ENCODE assay signal across 8 cellular contexts in genomic region chr11:1308745-1309497, GRCh38. TPM values are rescaled to one million over a fixed set of nuclear protein-coding genes. Genes with fewer than 3 reads are reported as not detected.
DNase-seq lines count a peak whose midpoint lies in the region; ATAC-seq and TF ChIP-seq lines count a peak whose summit lies in the region.

No MANE protein-coding gene starts in this region.

- H3K9me3 ChIP-seq in A673 (ENCODE audit: low read depth, low read length, poor library complexity, severe bottlenecking) (peaks cover 4% of the 10 kb centered on the region), heart left ventricle (peaks cover 0 to 12% (median 4%) of the 10 kb centered on the region in 12 donors), gastrocnemius medialis (peaks cover 0 to 4% (median 0%) of the 10 kb centered on the region in 3 donors)

- peaks cover 13% of the 10 kb centered on the region for H3K4me1 Mint-ChIP-seq in WTC11

- H3K27ac Mint-ChIP-seq in WTC11: 0 out of 2 replicates have a peak overlapping the region, but pooled peaks have one; percentile 32

- CTCF ChIA-PET in A673 (lab: Charles Lee) (no interaction called here), WTC11 (lab: Charles Lee) (interaction anchor here (1.1 to 1.7 kb wide), 4 partner anchors 16 to 344 kb away, joined by 3 to 7 read pairs (median 4); partner anchors contain the start of gene BRSK2)

- H3K36me3 Mint-ChIP-seq in WTC11: peaks cover 3% of the 10 kb centered on the region; the same call in 1 of the 2 replicates

- H3K27me3 Mint-ChIP-seq in WTC11 (ENCODE audit: low read depth): peaks cover 34% of the 10 kb centered on the region

- H3K4me3 Mint-ChIP-seq in WTC11: peak overlapping the region; percentile 61

- H3K4me3 ChIP-seq in A673 (ENCODE audit: low read depth, low read length, poor library complexity, severe bottlenecking) (peak overlapping the region; percentile 67), heart left ventricle (peak overlapping the region; percentile 58 to 98 (median 85)), gastrocnemius medialis (peak overlapping the region; percentile 69 to 92 (median 76))

- TF ChIP-seq POLR2A in heart left ventricle (IDR thresholded peaks at IDR 0.05) (no peak), gastrocnemius medialis (IDR thresholded peaks at IDR 0.05) (no peak)

- DNase-seq in A673 (ENCODE audit: low spot score): no peak
- no peak for DNase-seq in WTC11 (ENCODE audit: low spot score)
- no peak for DNase-seq in heart left ventricle
- no peak for DNase-seq in gastrocnemius medialis
- DNase-seq in kidney glomerular epithelial cell (lab: John Stamatoyannopoulos, UW): no peak
- DNase-seq in NCI-H1436 treated with DMSO at 0.1 percent for 48 hours (lab: John Stamatoyannopoulos, UW): no peak

- intact Hi-C loops in A673 (cut with micrococcal nuclease; ENCODE audit: unreplicated experiment) (no loop called here), heart left ventricle (cut with DNase I) (loop anchor here in 5 of 10 donors (1.0 to 10.0 kb wide), 7 partner anchors 47 to 263 kb away; partner anchors contain the start of genes BRSK2 (in 1 of the 5) and DUSP8 (in 1 of the 5)), gastrocnemius medialis (cut with DNase I; ENCODE audit: low total_unique reads) (loop anchor here (1.0 kb wide), 3 partner anchors 10 to 80 kb away; partner anchors contain the start of gene BRSK2)

- in situ Hi-C loops in gastrocnemius medialis (cut with MboI; ENCODE audit: low sequenced_read_pairs in 4 of 4): loop anchor here in 1 of 4 donors (25.0 kb wide), 1 partner anchor 203 kb away; no protein-coding TSS in a partner anchor

- BruUV-seq in A673 (replicated peaks; lab: Mats Ljungman, UMichigan): no TSS peak

- H3K9me3 Mint-ChIP-seq in WTC11: peaks cover 24% of the 10 kb centered on the region

- POLR2A ChIA-PET in A673 (lab: Charles Lee; ENCODE audit: low non-redundant PET): no interaction called here
- POLR2A ChIA-PET in WTC11 (lab: Charles Lee): no interaction called here

- no peak overlapping the region for H3K27ac ChIP-seq in A673 (ENCODE audit: low read depth, low read length, poor library complexity, severe bottlenecking)
- H3K27ac ChIP-seq in heart left ventricle: peak overlapping the region; percentile 86 to 97 (median 94)
- H3K27ac ChIP-seq in gastrocnemius medialis: peak overlapping the region; percentile 89 to 95 (median 95)

- TF ChIP-seq CTCF in A673 (conservative IDR thresholded peaks at IDR 0.05; ENCODE audit: low read depth, low read length) (no peak), WTC11 (IDR thresholded peaks at IDR 0.05) (no peak), heart left ventricle (IDR thresholded peaks at IDR 0.05) (no peak), gastrocnemius medialis (IDR thresholded peaks at IDR 0.05 in 4 of 5, conservative IDR thresholded peaks at IDR 0.05 in 1 of 5) (no peak)

- H3K36me3 ChIP-seq in A673 (ENCODE audit: insufficient read depth, low read length, poor library complexity, severe bottlenecking): no peaks in the 10 kb centered on the region
- H3K36me3 ChIP-seq in heart left ventricle: peaks cover 0 to 12% (median 0%) of the 10 kb centered on the region in 9 donors
- no peaks in the 10 kb centered on the region for H3K36me3 ChIP-seq in gastrocnemius medialis

- ATAC-seq in GM18868 (IDR thresholded peaks at IDR 0.05; ENCODE audit: unreplicated experiment) (peak; percentile 37), HG03066 (IDR thresholded peaks at IDR 0.05; ENCODE audit: low read depth, unreplicated experiment) (peak; percentile 44), WTC11 (peak; percentile 66), heart left ventricle (peak; percentile 2 to 74 (median 36)), gastrocnemius medialis (peak; percentile 55 to 62)

- no peaks in the 10 kb centered on the region for H3K27me3 ChIP-seq in A673 (replicated peaks; ENCODE audit: insufficient read depth, low read depth, low read length, poor library complexity)
- no peaks in the 10 kb centered on the region for H3K27me3 ChIP-seq in heart left ventricle
- no peaks in the 10 kb centered on the region for H3K27me3 ChIP-seq in gastrocnemius medialis

- 3 to 12% (median 7%) methylated on average over 6 to 58 of the region's 58 CpGs for WGBS in heart left ventricle, 4 donors

- H3K4me1 ChIP-seq in A673 (ENCODE audit: insufficient read depth, low read length, poor library complexity, severe bottlenecking): peaks cover 9% of the 10 kb centered on the region
- peaks cover 0 to 50% (median 31%) of the 10 kb centered on the region in 12 donors for H3K4me1 ChIP-seq in heart left ventricle
- peaks cover 31 to 41% of the 10 kb centered on the region in 2 donors for H3K4me1 ChIP-seq in gastrocnemius medialis

TF ChIP-seq in WTC11, 78 proteins besides CTCF, POLR2A, EP300 and RAD21:
- TF ChIP-seq IRF1 (CRISPR knock-in tag; IDR thresholded peaks at IDR 0.05): no peak
- TF ChIP-seq TP53 (CRISPR knock-in tag; IDR thresholded peaks at IDR 0.05): peak; percentile 10; the same call in 1 of the 2 replicates
- TF ChIP-seq USF1 (CRISPR knock-in tag; IDR thresholded peaks at IDR 0.05): 0 out of 2 replicates have a peak, but pooled peaks have one; percentile 20
TF ChIP-seq in WTC11: peak in this region for 2.

RNA-seq across cellular contexts. Expression of gene TOLLIP, which starts 0.5 kb away (rescaled TPM):
- total RNA-seq in A673 (2021): 24.0 and 32.5 TPM in 2 replicates
- 25.8 to 32.3 TPM (median 31.6 TPM) in 3 replicates for total RNA-seq in WTC11 (2021)
- 10 to 100 TPM; 36.9 to 57.2 (median 44.9) TPM for total RNA-seq in heart left ventricle
- 10 to 100 TPM; 27.4 to 49.6 TPM for polyA plus RNA-seq in heart left ventricle
- 10 to 100 TPM; 49.8 to 91.7 (median 85.0) TPM for total RNA-seq in gastrocnemius medialis
